In the genomic region with DNA sequence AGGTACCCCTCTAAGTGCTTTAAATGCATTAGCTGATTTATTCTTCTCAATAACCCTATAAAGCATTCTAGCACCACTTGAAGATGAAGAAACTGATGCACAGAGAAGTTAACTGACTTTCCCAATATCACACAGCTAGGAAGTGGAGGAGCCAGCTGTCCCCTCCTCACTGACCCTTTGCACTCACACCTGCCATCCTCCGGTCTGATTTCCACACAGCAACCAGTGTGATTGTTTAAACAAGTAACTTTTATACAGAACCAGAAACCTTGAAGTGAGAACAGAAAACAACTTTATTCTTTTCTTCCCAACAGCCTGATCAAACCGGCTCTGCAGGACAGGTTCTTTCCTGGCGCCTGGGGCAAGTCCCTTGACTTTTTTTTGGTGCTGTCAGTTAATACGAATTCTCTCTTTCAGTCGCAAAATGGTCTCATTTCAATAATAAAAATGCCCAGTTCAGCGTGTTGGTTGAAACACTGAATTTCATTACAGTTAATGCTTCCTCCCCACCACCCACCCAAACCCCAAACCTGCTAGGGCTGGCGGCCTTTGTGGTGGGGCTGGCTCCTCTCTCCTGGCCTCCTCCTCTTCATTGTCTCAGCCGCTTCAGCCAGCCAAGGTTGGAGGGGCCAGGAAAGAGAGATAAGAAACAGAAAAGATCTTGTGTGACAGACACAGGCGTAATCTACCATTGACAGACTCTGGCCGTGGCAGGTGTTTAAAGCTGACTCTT, we compare ENCODE assay signal across 1 cellular context.
A peak's percentile ranks its signal among the peaks of the same experiment; 100 is the strongest.
TF ChIP-seq lines count a peak whose summit lies in the region.

No MANE protein-coding gene starts in this region.

TF ChIP-seq in K562, 482 proteins besides CTCF, POLR2A, EP300 and RAD21 (continued from another document):
- peak; percentile 85 for TF ChIP-seq ZNF197 (CRISPR knock-in tag; IDR thresholded peaks at IDR 0.05; ENCODE audit: low read depth)
- 0 out of 2 replicates have a peak, but pooled peaks have one; percentile 21 for TF ChIP-seq ARID3A (IDR thresholded peaks at IDR 0.05; ENCODE audit: borderline replicate concordance, low read depth, low read length)
- TF ChIP-seq ARNT (IDR thresholded peaks at IDR 0.05), result peak; percentile 89 to 95; a peak in 2 of 4 replicates
- TF ChIP-seq HDAC8 (tag; IDR thresholded peaks at IDR 0.05), result no peak
- TF ChIP-seq ZBTB26 (CRISPR knock-in tag; IDR thresholded peaks at IDR 0.05), result peak; percentile 23; the same call in 1 of the 2 replicates
- TF ChIP-seq RNF2 (IDR thresholded peaks at IDR 0.05), result peak; percentile 72
- no peak for TF ChIP-seq ZNF174 (CRISPR knock-in tag; IDR thresholded peaks at IDR 0.05)
- TF ChIP-seq TAF1 (IDR thresholded peaks at IDR 0.05; ENCODE audit: control insufficient read depth, extremely low read depth, insufficient read depth, low read length, severe bottlenecking), result peak; percentile 57
